In the genomic region with DNA sequence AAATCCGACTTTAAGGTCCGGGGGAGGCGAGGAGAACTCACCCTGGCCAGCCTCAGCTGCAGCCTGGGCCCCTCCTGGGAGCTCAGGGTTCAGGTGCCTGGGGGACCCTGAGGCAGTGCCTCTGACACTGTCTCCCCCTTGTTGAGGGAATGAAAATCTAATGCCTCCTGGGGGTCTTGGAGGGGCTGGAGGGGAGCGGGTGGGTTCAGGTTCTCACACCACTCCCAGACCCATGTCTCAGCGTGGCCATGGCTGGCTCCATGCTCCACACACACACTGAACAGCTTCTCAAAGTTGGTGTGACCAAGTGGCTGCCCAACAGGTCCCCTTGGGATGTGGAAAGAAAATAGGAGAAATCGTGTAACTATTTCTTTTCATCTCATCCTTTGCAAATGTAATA, we compare ENCODE assay signal across 1 cellular context.
TF ChIP-seq lines count a peak whose summit lies in the region.

No MANE protein-coding gene starts in this region.

TF ChIP-seq in SK-N-SH treated with all-trans-retinoic acid at 6 μM for 48 hours, 23 proteins besides CTCF, POLR2A, EP300 and RAD21 (continued from another document):
- TF ChIP-seq, protein P1, sequence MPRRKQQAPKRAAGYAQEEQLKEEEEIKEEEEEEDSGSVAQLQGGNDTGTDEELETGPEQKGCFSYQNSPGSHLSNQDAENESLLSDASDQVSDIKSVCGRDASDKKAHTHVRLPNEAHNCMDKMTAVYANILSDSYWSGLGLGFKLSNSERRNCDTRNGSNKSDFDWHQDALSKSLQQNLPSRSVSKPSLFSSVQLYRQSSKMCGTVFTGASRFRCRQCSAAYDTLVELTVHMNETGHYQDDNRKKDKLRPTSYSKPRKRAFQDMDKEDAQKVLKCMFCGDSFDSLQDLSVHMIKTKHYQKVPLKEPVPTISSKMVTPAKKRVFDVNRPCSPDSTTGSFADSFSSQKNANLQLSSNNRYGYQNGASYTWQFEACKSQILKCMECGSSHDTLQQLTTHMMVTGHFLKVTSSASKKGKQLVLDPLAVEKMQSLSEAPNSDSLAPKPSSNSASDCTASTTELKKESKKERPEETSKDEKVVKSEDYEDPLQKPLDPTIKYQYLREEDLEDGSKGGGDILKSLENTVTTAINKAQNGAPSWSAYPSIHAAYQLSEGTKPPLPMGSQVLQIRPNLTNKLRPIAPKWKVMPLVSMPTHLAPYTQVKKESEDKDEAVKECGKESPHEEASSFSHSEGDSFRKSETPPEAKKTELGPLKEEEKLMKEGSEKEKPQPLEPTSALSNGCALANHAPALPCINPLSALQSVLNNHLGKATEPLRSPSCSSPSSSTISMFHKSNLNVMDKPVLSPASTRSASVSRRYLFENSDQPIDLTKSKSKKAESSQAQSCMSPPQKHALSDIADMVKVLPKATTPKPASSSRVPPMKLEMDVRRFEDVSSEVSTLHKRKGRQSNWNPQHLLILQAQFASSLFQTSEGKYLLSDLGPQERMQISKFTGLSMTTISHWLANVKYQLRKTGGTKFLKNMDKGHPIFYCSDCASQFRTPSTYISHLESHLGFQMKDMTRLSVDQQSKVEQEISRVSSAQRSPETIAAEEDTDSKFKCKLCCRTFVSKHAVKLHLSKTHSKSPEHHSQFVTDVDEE (CRISPR knock-in tag; IDR thresholded peaks at IDR 0.05) = no peak
- no peak for TF ChIP-seq OSR1 (CRISPR knock-in tag; IDR thresholded peaks at IDR 0.05)
- TF ChIP-seq ZNF8 (CRISPR knock-in tag; IDR thresholded peaks at IDR 0.05) = no peak
- TF ChIP-seq, protein P2, sequence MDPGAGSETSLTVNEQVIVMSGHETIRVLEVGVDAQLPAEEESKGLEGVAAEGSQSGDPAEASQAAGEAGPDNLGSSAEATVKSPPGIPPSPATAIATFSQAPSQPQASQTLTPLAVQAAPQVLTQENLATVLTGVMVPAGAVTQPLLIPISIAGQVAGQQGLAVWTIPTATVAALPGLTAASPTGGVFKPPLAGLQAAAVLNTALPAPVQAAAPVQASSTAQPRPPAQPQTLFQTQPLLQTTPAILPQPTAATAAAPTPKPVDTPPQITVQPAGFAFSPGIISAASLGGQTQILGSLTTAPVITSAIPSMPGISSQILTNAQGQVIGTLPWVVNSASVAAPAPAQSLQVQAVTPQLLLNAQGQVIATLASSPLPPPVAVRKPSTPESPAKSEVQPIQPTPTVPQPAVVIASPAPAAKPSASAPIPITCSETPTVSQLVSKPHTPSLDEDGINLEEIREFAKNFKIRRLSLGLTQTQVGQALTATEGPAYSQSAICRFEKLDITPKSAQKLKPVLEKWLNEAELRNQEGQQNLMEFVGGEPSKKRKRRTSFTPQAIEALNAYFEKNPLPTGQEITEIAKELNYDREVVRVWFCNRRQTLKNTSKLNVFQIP (CRISPR knock-in tag; IDR thresholded peaks at IDR 0.05; ENCODE audit: borderline replicate concordance, low read depth) = no peak
- TF ChIP-seq, protein P3, sequence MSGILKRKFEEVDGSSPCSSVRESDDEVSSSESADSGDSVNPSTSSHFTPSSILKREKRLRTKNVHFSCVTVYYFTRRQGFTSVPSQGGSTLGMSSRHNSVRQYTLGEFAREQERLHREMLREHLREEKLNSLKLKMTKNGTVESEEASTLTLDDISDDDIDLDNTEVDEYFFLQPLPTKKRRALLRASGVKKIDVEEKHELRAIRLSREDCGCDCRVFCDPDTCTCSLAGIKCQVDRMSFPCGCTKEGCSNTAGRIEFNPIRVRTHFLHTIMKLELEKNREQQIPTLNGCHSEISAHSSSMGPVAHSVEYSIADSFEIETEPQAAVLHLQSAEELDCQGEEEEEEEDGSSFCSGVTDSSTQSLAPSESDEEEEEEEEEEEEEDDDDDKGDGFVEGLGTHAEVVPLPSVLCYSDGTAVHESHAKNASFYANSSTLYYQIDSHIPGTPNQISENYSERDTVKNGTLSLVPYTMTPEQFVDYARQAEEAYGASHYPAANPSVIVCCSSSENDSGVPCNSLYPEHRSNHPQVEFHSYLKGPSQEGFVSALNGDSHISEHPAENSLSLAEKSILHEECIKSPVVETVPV (CRISPR knock-in tag; IDR thresholded peaks at IDR 0.05) = no peak
- TF ChIP-seq ZNF565 (CRISPR knock-in tag; conservative IDR thresholded peaks at IDR 0.05; ENCODE audit: low read depth) = no peak
- TF ChIP-seq ZFP30 (CRISPR knock-in tag; IDR thresholded peaks at IDR 0.05) = no peak
- TF ChIP-seq ESRRG (CRISPR knock-in tag; IDR thresholded peaks at IDR 0.05) = no peak
- no peak for TF ChIP-seq SNAI2 (CRISPR knock-in tag; IDR thresholded peaks at IDR 0.05)
